Comparison of ENCODE assay signal across 15 cellular contexts in the genomic region with DNA sequence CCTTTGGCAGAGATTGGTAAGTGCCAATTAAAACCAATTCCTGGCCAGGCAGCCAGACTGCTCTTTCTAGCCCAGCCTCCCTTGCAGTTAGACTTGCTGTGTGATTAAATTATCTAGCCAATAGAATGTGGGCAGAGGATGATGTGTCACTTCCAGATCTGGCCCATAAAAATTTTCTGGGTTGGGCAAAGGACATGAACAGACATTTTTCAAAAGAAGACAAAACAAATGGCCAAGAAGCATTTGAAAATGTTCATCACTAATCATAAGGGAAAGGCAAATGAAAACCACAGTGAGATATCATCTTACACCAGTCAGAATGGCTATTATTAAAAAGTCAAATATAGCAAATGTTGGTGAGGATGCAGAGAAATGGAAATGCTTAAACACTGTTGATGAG.
"Had no signal": no experiment of that assay in that cellular context is flagged by ENCODE, and none has a peak within 500 bp of the region (broad histone marks: within the 10 kb centered on the region; RNA-seq: fewer than 3 reads in every experiment).

No MANE protein-coding gene starts in this region.

- DNase-seq: activated CD4-positive, alpha-beta T cell treated with anti-CD3 and anti-CD28 coated beads for 36 hours; activated CD4-positive, alpha-beta T cell treated with anti-CD3 and anti-CD28 coated beads, Interleukin-2, amount 50 U/mL, for 48 hours; activated gamma-delta T cell treated with Interleukin-2 at 50 U/mL for 16 hours; amniotic stem cell; caudate nucleus; dorsolateral prefrontal cortex; hypothalamus; islet precursor cell; lower lobe of right lung; nucleus accumbens; posterior cingulate gyrus; stimulated activated naive B cell treated with anti-CD40 and anti-IgM and Interleukin-4, amounts not matched to agents 10 μg/mL and 1 μg/mL and 100 μg/mL, for 72 hours; T-helper 17 cell; thyroid gland had no signal

- H3K27me3 Mint-ChIP-seq: T-helper 17 cell had no signal

- H3K9me3 Mint-ChIP-seq: stimulated activated naive B cell treated with anti-CD40 and anti-IgM and Interleukin-4, amounts not matched to agents 10 μg/mL and 1 μg/mL and 100 μg/mL, for 72 hours had no signal

- H3K27ac Mint-ChIP-seq: activated CD4-positive, alpha-beta T cell treated with anti-CD3 and anti-CD28 coated beads for 36 hours; stimulated activated naive B cell treated with anti-CD40 and anti-IgM and Interleukin-4, amounts not matched to agents 10 μg/mL and 1 μg/mL and 100 μg/mL, for 72 hours; T-helper 17 cell had no signal

- H3K36me3 ChIP-seq: lower lobe of right lung, thyroid gland had no signal

- H3K4me3 Mint-ChIP-seq: activated CD4-positive, alpha-beta T cell treated with anti-CD3 and anti-CD28 coated beads for 36 hours; stimulated activated naive B cell treated with anti-CD40 and anti-IgM and Interleukin-4, amounts not matched to agents 10 μg/mL and 1 μg/mL and 100 μg/mL, for 72 hours; T-helper 17 cell had no signal

- H3K27ac ChIP-seq: dorsolateral prefrontal cortex, lower lobe of right lung, thyroid gland had no signal

- H3K27me3 ChIP-seq: dorsolateral prefrontal cortex, thyroid gland had no signal

- H3K9me3 ChIP-seq: lower lobe of right lung, thyroid gland had no signal

- ATAC-seq: activated CD4-positive, alpha-beta T cell treated with anti-CD3 and anti-CD28 coated beads for 36 hours; activated naive CD4-positive, alpha-beta T cell treated with anti-CD3 and anti-CD28 coated beads, Interleukin-2, amount 50 U/mL, for 72 hours; lower lobe of right lung; stimulated activated naive B cell treated with anti-CD40 and anti-IgM and Interleukin-4, amounts not matched to agents 10 μg/mL and 1 μg/mL and 100 μg/mL, for 72 hours; T-helper 17 cell had no signal

- H3K4me3 ChIP-seq: dorsolateral prefrontal cortex, lower lobe of right lung, thyroid gland had no signal
